26 cellular contexts compared by ENCODE assay signal in the genomic region with DNA sequence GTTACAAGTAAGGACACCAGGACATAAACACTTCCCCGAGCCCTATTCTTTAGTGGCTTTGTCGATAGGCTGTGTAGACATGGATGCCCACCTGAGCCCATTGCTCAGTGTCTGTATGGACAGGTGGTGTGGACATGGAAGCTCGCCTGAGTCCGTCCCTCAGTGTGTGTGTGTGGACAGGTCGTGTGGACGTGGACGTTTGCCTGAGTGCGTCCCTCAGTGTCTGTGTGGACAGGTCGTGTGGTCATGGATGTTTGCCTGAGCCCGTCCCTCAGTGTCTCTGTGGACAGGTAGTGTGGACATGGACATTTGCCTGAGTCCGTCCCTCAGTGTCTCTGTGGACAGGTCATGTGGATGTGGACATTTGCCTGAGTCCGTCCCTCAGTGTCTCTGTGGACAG. TPM values are rescaled to one million over a fixed set of nuclear protein-coding genes. Genes with fewer than 3 reads are reported as not detected.
A peak's percentile ranks its signal among the peaks of the same experiment; 100 is the strongest.
DNase-seq lines count a peak whose midpoint lies in the region; TF ChIP-seq lines count a peak whose summit lies in the region.
"Had no signal": no experiment of that assay in that cellular context is flagged by ENCODE, and none has a peak within 500 bp of the region (broad histone marks: within the 10 kb centered on the region; RNA-seq: fewer than 3 reads in every experiment).

No MANE protein-coding gene starts in this region.

- no peak overlapping the region for H3K4me3 Mint-ChIP-seq in HFFc6
- H3K4me3 Mint-ChIP-seq: activated CD4-positive, alpha-beta memory T cell treated with anti-CD3 and anti-CD28 coated beads for 36 hours; activated T-helper 1 cell treated with anti-CD3 and anti-CD28 coated beads, Interleukin-12 subunit alpha, Interleukin-12 subunit beta, Interleukin-2, Interleukin-4 antibody, amounts not matched to agents 30 ng/mL and 10 ng/mL and 1 ng/mL, durations not matched to agents 14 hours and 24 hours and 36 hours; T-helper 17 cell had no signal

- no peak for TF ChIP-seq POLR2A in sigmoid colon (IDR thresholded peaks at IDR 0.05)

- peaks cover 2% of the 10 kb centered on the region; the same call in 1 of the 2 replicates for H3K27me3 Mint-ChIP-seq in HFFc6 (ENCODE audit: insufficient read depth)

- peaks cover 61% of the 10 kb centered on the region for H3K4me1 Mint-ChIP-seq in HFFc6 (ENCODE audit: low read depth)

- no peak overlapping the region for H3K9ac ChIP-seq in fibroblast of lung (ENCODE audit: insufficient read depth, low read length)

- peaks cover 39% of the 10 kb centered on the region for H3K36me3 Mint-ChIP-seq in HFFc6 (ENCODE audit: low read depth)
- H3K36me3 Mint-ChIP-seq: activated CD4-positive, alpha-beta memory T cell treated with anti-CD3 and anti-CD28 coated beads for 36 hours; immature natural killer cell had no signal

- H3K27ac ChIP-seq in ACC112 (ENCODE audit: low read depth, low read length) (peak overlapping the region; percentile 100), fibroblast of lung (ENCODE audit: insufficient read depth, low read length) (peak overlapping the region; percentile 6), sigmoid colon (peak overlapping the region in 3 of 4 donors; percentile 90 to 97 (median 93)), left ventricle myocardium inferior (replicated peaks) (no peak overlapping the region)
- H3K27ac ChIP-seq: HL-60, pancreas, SJCRH30, WERI-Rb-1 had no signal

- no peaks in the 10 kb centered on the region for H3K27me3 ChIP-seq in ACC112 (ENCODE audit: insufficient read depth, low read length)
- no peaks in the 10 kb centered on the region for H3K27me3 ChIP-seq in fibroblast of lung (ENCODE audit: control insufficient read depth, insufficient read depth, low read length)
- no peaks in the 10 kb centered on the region for H3K27me3 ChIP-seq in sigmoid colon
- no peaks in the 10 kb centered on the region for H3K27me3 ChIP-seq in left ventricle myocardium inferior (ENCODE audit: low read depth)
- H3K27me3 ChIP-seq: adrenal gland, SJCRH30 had no signal

- H4K20me1 ChIP-seq in fibroblast of lung (ENCODE audit: control insufficient read depth, extremely low read depth, insufficient read depth, low read length) = no peaks in the 10 kb centered on the region

- H3K79me2 ChIP-seq in ACC112 (ENCODE audit: control insufficient read depth, insufficient read depth, low read length, unreplicated experiment) (no peaks in the 10 kb centered on the region), fibroblast of lung (ENCODE audit: control insufficient read depth, insufficient read depth, low read length) (no peaks in the 10 kb centered on the region)

- TF ChIP-seq EP300 in sigmoid colon (IDR thresholded peaks at IDR 0.05) = no peak

- DNase-seq in HFFc6 = no peak
- DNase-seq in fibroblast of lung (ENCODE audit: low read depth in 2 of 2) = no peak
- DNase-seq in sigmoid colon = peak; percentile 65
- DNase-seq in left ventricle myocardium inferior = no peak
- DNase-seq in GM19238 (ENCODE audit: insufficient read length, low spot score) = no peak
- DNase-seq in activated CD4-positive, alpha-beta T cell treated with anti-CD3 and anti-CD28 coated beads, Interleukin-2, amount 50 U/mL, for 48 hours = no peak
- DNase-seq in NOMO-1 (lab: John Stamatoyannopoulos, UW; ENCODE audit: unreplicated experiment in 2 of 2) = no peak
- DNase-seq: activated CD4-positive, alpha-beta memory T cell treated with anti-CD3 and anti-CD28 coated beads for 36 hours; CD8-positive, alpha-beta memory T cell; DMS53; effector CD8-positive, alpha-beta T cell; HCEC 1CT; immature natural killer cell; NCI-H1694 treated with DMSO at 0.1 percent for 48 hours; NCI-H748 treated with DMSO at 0.1 percent for 48 hours; OCI-M1; SJCRH30; T-helper 17 cell had no signal

- H3K4me1 ChIP-seq in ACC112 (ENCODE audit: control insufficient read depth, insufficient read depth, low read length, unreplicated experiment) = peaks cover 56% of the 10 kb centered on the region
- peaks cover 41% of the 10 kb centered on the region for H3K4me1 ChIP-seq in fibroblast of lung (ENCODE audit: control insufficient read depth, extremely low read depth, insufficient read depth, low read length)
- H3K4me1 ChIP-seq in sigmoid colon = peaks cover 0 to 49% (median 46%) of the 10 kb centered on the region in 4 donors
- H3K4me1 ChIP-seq in left ventricle myocardium inferior = peaks cover 34% of the 10 kb centered on the region
- H3K4me1 ChIP-seq: pancreas, SJCRH30 had no signal

- H2AFZ ChIP-seq in ACC112 (ENCODE audit: low read length, unreplicated experiment) = no peak overlapping the region
- H2AFZ ChIP-seq in fibroblast of lung (ENCODE audit: low read length) = no peak overlapping the region

- H3K9me3 Mint-ChIP-seq in HFFc6 = peaks cover 37% of the 10 kb centered on the region
- H3K9me3 Mint-ChIP-seq: activated CD4-positive, alpha-beta memory T cell treated with anti-CD3 and anti-CD28 coated beads for 36 hours; central memory CD8-positive, alpha-beta T cell had no signal

- H3K9me3 ChIP-seq in fibroblast of lung (ENCODE audit: control insufficient read depth, insufficient read depth, low read depth, low read length) (no peaks in the 10 kb centered on the region), sigmoid colon (no peaks in the 10 kb centered on the region), left ventricle myocardium inferior (replicated peaks) (peaks cover 27% of the 10 kb centered on the region)
- H3K9me3 ChIP-seq: adrenal gland, pancreas had no signal

- 93 to 95% methylated on average over 12 of the region's 12 CpGs for whole genome bisulfite sequencing in sigmoid colon, 2 donors

- H3K4me3 ChIP-seq in ACC112 (ENCODE audit: low read depth, low read length) (no peak overlapping the region), fibroblast of lung (replicated peaks in 1 of 4; ENCODE audit: control extremely low read depth in 1 of 4, insufficient read depth in 1 of 4, low read depth in 3 of 4, low read length in 4 of 4) (no peak overlapping the region), sigmoid colon (no peak overlapping the region), left ventricle myocardium inferior (no peak overlapping the region)
- H3K4me3 ChIP-seq: adrenal gland, lung, pancreas, SJCRH30 had no signal

- TF ChIP-seq CTCF in HFFc6 (IDR thresholded peaks at IDR 0.05) (no peak), fibroblast of lung (conservative IDR thresholded peaks at IDR 0.05 in 1 of 2, IDR thresholded peaks at IDR 0.05 in 1 of 2; ENCODE audit: low read depth in 1 of 2, low read length in 2 of 2) (no peak), sigmoid colon (IDR thresholded peaks at IDR 0.05) (no peak), left ventricle myocardium inferior (IDR thresholded peaks at IDR 0.05; ENCODE audit: borderline replicate concordance) (no peak)

- intact Hi-C loops in sigmoid colon (cut with DNase I) = no loop called here
- intact Hi-C loops in left ventricle myocardium inferior (cut with micrococcal nuclease) = no loop called here

- H3K27ac Mint-ChIP-seq in HFFc6 = peak overlapping the region; percentile 96
- H3K27ac Mint-ChIP-seq: activated CD4-positive, alpha-beta memory T cell treated with anti-CD3 and anti-CD28 coated beads for 36 hours; activated T-helper 1 cell treated with anti-CD3 and anti-CD28 coated beads, Interleukin-12 subunit alpha, Interleukin-12 subunit beta, Interleukin-2, Interleukin-4 antibody, amounts not matched to agents 30 ng/mL and 10 ng/mL and 1 ng/mL, durations not matched to agents 14 hours and 24 hours and 36 hours had no signal

- no peak overlapping the region for H3K4me2 ChIP-seq in fibroblast of lung (ENCODE audit: extremely low read depth, insufficient read depth, low read length)

- H3K36me3 ChIP-seq in ACC112 (ENCODE audit: insufficient read depth, low read length) (no peaks in the 10 kb centered on the region), fibroblast of lung (ENCODE audit: control insufficient read depth, insufficient read depth, low read length) (no peaks in the 10 kb centered on the region), sigmoid colon (no peaks in the 10 kb centered on the region), left ventricle myocardium inferior (no peaks in the 10 kb centered on the region)
- H3K36me3 ChIP-seq: adrenal gland, pancreas, SJCRH30, WERI-Rb-1 had no signal

RNA-seq across cellular contexts. Expression of a gene that starts 38.7 kb away (rescaled TPM):
- 100 to 1,000 TPM; 426 to 514 (median 467) TPM for total RNA-seq in HFFc6 (2021; fragmentation: NEBNext Ultra II Directional; extraction: Animal tissue kit (Norgen Biotek cat#: 25700))
- total RNA-seq in fibroblast of lung (782 and 928 TPM in 2 replicates), sigmoid colon (1,000 to 10,000 TPM in 2 of 4 donors, 100 to 1,000 TPM in 2; 570 to 1,745 (median 1,082) TPM), left ventricle myocardium inferior (157 TPM)
- polyA plus RNA-seq in fibroblast of lung (346 and 702 TPM in 2 replicates), sigmoid colon (100 to 1,000 TPM in 1 of 3 donors, 10 to 100 TPM in 2; 14.3 to 233 (median 37.8) TPM)
- polyA plus RNA-seq in fibroblast of lung (2012) = 857 and 2,080 TPM in 2 replicates
- 367 and 1,367 TPM in 2 replicates for polyA minus RNA-seq in fibroblast of lung (ENCODE audit: low replicate concordance)
